In genomic region chr22:20002098-20002497, GRCh38 we compare ENCODE assay signal across 1 cellular context.
A peak's percentile ranks its signal among the peaks of the same experiment; 100 is the strongest.
TF ChIP-seq lines count a peak whose summit lies in the region.

No MANE protein-coding gene starts in this region.

TF ChIP-seq in K562, 482 proteins besides CTCF, POLR2A, EP300 and RAD21 (continued from another document):
- peak; percentile 42 for TF ChIP-seq CHD7 (IDR thresholded peaks at IDR 0.05; ENCODE audit: low read depth, low read length)
